16 cellular contexts compared by ENCODE assay signal in genomic region chr11:66203847-66204246, GRCh38. TPM values are rescaled to one million over a fixed set of nuclear protein-coding genes. Genes with fewer than 3 reads are reported as not detected.
DNase-seq lines count a peak whose midpoint lies in the region; ATAC-seq and TF ChIP-seq lines count a peak whose summit lies in the region.
"Had no signal": no experiment of that assay in that cellular context is flagged by ENCODE, and none has a peak within 500 bp of the region (broad histone marks: within the 10 kb centered on the region; RNA-seq: fewer than 3 reads in every experiment).

No MANE protein-coding gene starts in this region.

- no peak overlapping the region for H3K4me3 Mint-ChIP-seq in CD4-positive, CD25-positive, alpha-beta regulatory T cell
- H3K4me3 Mint-ChIP-seq in CD4-positive, alpha-beta T cell = no peak overlapping the region

- TF ChIP-seq CTCF in CD4-positive, alpha-beta T cell (IDR thresholded peaks at IDR 0.05) = no peak
- no peak for TF ChIP-seq CTCF in upper lobe of right lung (IDR thresholded peaks at IDR 0.05)

- no peaks in the 10 kb centered on the region for H3K4me1 ChIP-seq in CD4-positive, CD25-positive, alpha-beta regulatory T cell (ENCODE audit: control insufficient read depth, insufficient read depth, low read length, poor library complexity, severe bottlenecking)
- H3K4me1 ChIP-seq in upper lobe of right lung = no peaks in the 10 kb centered on the region
- H3K4me1 ChIP-seq: Caco-2 had no signal

- H3K27ac ChIP-seq in CD4-positive, CD25-positive, alpha-beta regulatory T cell (ENCODE audit: insufficient read depth, low read length, poor library complexity, severe bottlenecking) = no peak overlapping the region
- H3K27ac ChIP-seq in CD4-positive, alpha-beta T cell (ENCODE audit: low read depth, low read length) = no peak overlapping the region
- no peak overlapping the region for H3K27ac ChIP-seq in upper lobe of right lung
- H3K27ac ChIP-seq: GM23248 had no signal

- no peaks in the 10 kb centered on the region for H3K9me3 ChIP-seq in CD4-positive, CD25-positive, alpha-beta regulatory T cell (ENCODE audit: control insufficient read depth in 2 of 2, low read length in 2 of 2)
- H3K9me3 ChIP-seq in CD4-positive, alpha-beta T cell (ENCODE audit: control insufficient read depth, low read length) = no peaks in the 10 kb centered on the region
- no peaks in the 10 kb centered on the region for H3K9me3 ChIP-seq in upper lobe of right lung

- POLR2A ChIA-PET in CD4-positive, alpha-beta T cell (lab: Charles Lee) = no interaction called here

- peaks cover 25% of the 10 kb centered on the region for H3K36me3 Mint-ChIP-seq in CD4-positive, CD25-positive, alpha-beta regulatory T cell
- peaks cover 53% of the 10 kb centered on the region for H3K36me3 Mint-ChIP-seq in CD4-positive, alpha-beta T cell (ENCODE audit: low read depth)

- peaks cover under 1 to 11% (median 8%) of the 10 kb centered on the region in 4 donors for H3K4me1 Mint-ChIP-seq in CD4-positive, CD25-positive, alpha-beta regulatory T cell
- H3K4me1 Mint-ChIP-seq in CD4-positive, alpha-beta T cell (ENCODE audit: low read depth) = no peaks in the 10 kb centered on the region

- ATAC-seq in CD4-positive, CD25-positive, alpha-beta regulatory T cell (ENCODE audit: low read depth in 2 of 2) = no peak
- ATAC-seq in CD4-positive, alpha-beta T cell (ENCODE audit: poor library complexity) = no peak
- peak; percentile 65 for ATAC-seq in left lobe of liver
- ATAC-seq in upper lobe of right lung = no peak
- ATAC-seq: GM12878 had no signal

- peak overlapping the region in 2 of 3 donors; percentile 69 to 88 for H3K27ac Mint-ChIP-seq in CD4-positive, CD25-positive, alpha-beta regulatory T cell
- H3K27ac Mint-ChIP-seq in CD4-positive, alpha-beta T cell = peak overlapping the region; percentile 21

- H3K4me3 ChIP-seq in CD4-positive, CD25-positive, alpha-beta regulatory T cell (ENCODE audit: low read depth, low read length) = no peak overlapping the region
- H3K4me3 ChIP-seq in upper lobe of right lung = no peak overlapping the region
- H3K4me3 ChIP-seq: GM12878, GM23248 had no signal

- peaks cover 9% of the 10 kb centered on the region for H3K36me3 ChIP-seq in CD4-positive, CD25-positive, alpha-beta regulatory T cell (ENCODE audit: control insufficient read depth, insufficient read depth, low read length)
- H3K36me3 ChIP-seq in upper lobe of right lung = no peaks in the 10 kb centered on the region

- CTCF ChIA-PET in CD4-positive, alpha-beta T cell (lab: Charles Lee) = no interaction called here

- no peak for DNase-seq in CD4-positive, CD25-positive, alpha-beta regulatory T cell
- DNase-seq in CD4-positive, alpha-beta T cell = no peak
- DNase-seq in NCI-H82 treated with DMSO at 0.1 percent for 48 hours (lab: John Stamatoyannopoulos, UW; ENCODE audit: unreplicated experiment) (peak; percentile 58), left lobe of liver (ENCODE audit: low spot score) (peak; percentile 38), glomerular visceral epithelial cell (ENCODE audit: extremely low spot score) (no peak), upper lobe of right lung (no peak)
- no peak for DNase-seq in stimulated activated CD4-positive, alpha-beta T cell treated with anti-CD3 and anti-CD28 coated beads, Interleukin-4, amount 100 ng/mL, for 24 hours
- DNase-seq: C1 segment of cervical spinal cord, Caco-2, DMS79, EL, GDM1, GM23248, H7, HCEC 1CT had no signal

- no peaks in the 10 kb centered on the region for H3K27me3 ChIP-seq in CD4-positive, CD25-positive, alpha-beta regulatory T cell (ENCODE audit: control insufficient read depth, insufficient read depth, low read length)
- H3K27me3 ChIP-seq in CD4-positive, alpha-beta T cell (ENCODE audit: control insufficient read depth, insufficient read depth, low read length) = no peaks in the 10 kb centered on the region
- no peaks in the 10 kb centered on the region for H3K27me3 ChIP-seq in upper lobe of right lung

- no peaks in the 10 kb centered on the region for H3K27me3 Mint-ChIP-seq in CD4-positive, CD25-positive, alpha-beta regulatory T cell
- no peaks in the 10 kb centered on the region for H3K27me3 Mint-ChIP-seq in CD4-positive, alpha-beta T cell

- intact Hi-C loops in CD4-positive, alpha-beta T cell (cut with DNase I, micrococcal nuclease) = no loop called here
- intact Hi-C loops in upper lobe of right lung (cut with DNase I) = no loop called here

- peaks cover 3 to 16% (median 9%) of the 10 kb centered on the region in 7 donors for H3K9me3 Mint-ChIP-seq in CD4-positive, CD25-positive, alpha-beta regulatory T cell
- peaks cover 2% of the 10 kb centered on the region for H3K9me3 Mint-ChIP-seq in CD4-positive, alpha-beta T cell

RNA-seq across cellular contexts. Expression of gene KLC2, which starts 53.7 kb away (rescaled TPM):
- total RNA-seq in CD4-positive, CD25-positive, alpha-beta regulatory T cell = 42.1 TPM
- 1 to 10 TPM; 2.5 to 3.8 (median 3.3) TPM for polyA plus RNA-seq in CD4-positive, CD25-positive, alpha-beta regulatory T cell
- 10 to 100 TPM; 28.6 to 30.0 TPM for total RNA-seq in CD4-positive, alpha-beta T cell
- total RNA-seq in left lobe of liver = 5.6 TPM
- 27.6 TPM for total RNA-seq in upper lobe of right lung

Comparison
In these comparisons a context has a peak if more than half of its experiments do, and no peak if none do; other contexts are left out.
1. DNase-seq: peak in NCI-H82 treated with DMSO at 0.1 percent for 48 hours (single experiment) and left lobe of liver (single experiment); none in CD4-positive, CD25-positive, alpha-beta regulatory T cell (0 of 3), CD4-positive, alpha-beta T cell (0 of 10), glomerular visceral epithelial cell (single experiment), stimulated activated CD4-positive, alpha-beta T cell treated with anti-CD3 and anti-CD28 coated beads, Interleukin-4, amount 100 ng/mL, for 24 hours (single experiment) and upper lobe of right lung (single experiment).